ENCODE assay signal across 8 cellular contexts in genomic region chr3:120596116-120596852, GRCh38. TPM values are rescaled to one million over a fixed set of nuclear protein-coding genes. Genes with fewer than 3 reads are reported as not detected.
DNase-seq lines count a peak whose midpoint lies in the region; ATAC-seq and TF ChIP-seq lines count a peak whose summit lies in the region.

Gene NDUFB4, plus strand, starts transcription at chr3:120596336. Its CDS starts 24 bp downstream, at chr3:120596360.

- H3K4me1 Mint-ChIP-seq in progenitor cell of endocrine pancreas (ENCODE audit: low read depth): peaks cover 10% of the 10 kb centered on the region

- H3K27ac Mint-ChIP-seq in progenitor cell of endocrine pancreas: peak within 1 kb of the TSS; percentile 99

- peak; percentile 93 for ATAC-seq in GM18498 (IDR thresholded peaks at IDR 0.05; ENCODE audit: unreplicated experiment)
- ATAC-seq in HG02938 (IDR thresholded peaks at IDR 0.05; ENCODE audit: unreplicated experiment): peak; percentile 94

- no peaks in the 10 kb centered on the region for H3K27me3 Mint-ChIP-seq in progenitor cell of endocrine pancreas

- H3K27ac ChIP-seq in angular gyrus (ENCODE audit: low read depth, low read length): peak within 1 kb of the TSS; percentile 90
- peak within 1 kb of the TSS; percentile 95 for H3K27ac ChIP-seq in left ventricle myocardium inferior (replicated peaks)

- no peaks in the 10 kb centered on the region for H3K9me3 ChIP-seq in left ventricle myocardium inferior (replicated peaks)

- peak within 1 kb of the TSS; percentile 90 for H3K4me3 Mint-ChIP-seq in progenitor cell of endocrine pancreas (ENCODE audit: low read depth)

- H3K36me3 Mint-ChIP-seq in progenitor cell of endocrine pancreas (ENCODE audit: insufficient read depth): peaks cover 5% of the 10 kb centered on the region

- H3K4me3 ChIP-seq in left ventricle myocardium inferior: peak within 1 kb of the TSS; percentile 86

- intact Hi-C loops in left ventricle myocardium inferior (cut with micrococcal nuclease): no loop called here

- peaks cover 54% of the 10 kb centered on the region for H3K4me1 ChIP-seq in left ventricle myocardium inferior

- no peaks in the 10 kb centered on the region for H3K9me3 Mint-ChIP-seq in progenitor cell of endocrine pancreas (ENCODE audit: low read depth)

- DNase-seq in NCI-H187 (lab: John Stamatoyannopoulos, UW) (peak; percentile 93 to 97), T-helper 2 cell (peak; percentile 89 to 98 (median 94)), left ventricle myocardium inferior (peak; percentile 98), progenitor cell of endocrine pancreas (ENCODE audit: low spot score, unreplicated experiment) (peak; percentile 91), ureter (ENCODE audit: low spot score) (peak; percentile 97)

- H3K27me3 ChIP-seq in left ventricle myocardium inferior (ENCODE audit: low read depth): no peaks in the 10 kb centered on the region

- H3K36me3 ChIP-seq in left ventricle myocardium inferior: peaks cover 23% of the 10 kb centered on the region

- TF ChIP-seq CTCF in left ventricle myocardium inferior (IDR thresholded peaks at IDR 0.05; ENCODE audit: borderline replicate concordance): no peak
- TF ChIP-seq CTCF in progenitor cell of endocrine pancreas (IDR thresholded peaks at IDR 0.05; ENCODE audit: unreplicated experiment): no peak

RNA-seq across cellular contexts. Expression of gene NDUFB4, which starts in this region (rescaled TPM):
- total RNA-seq in left ventricle myocardium inferior (556 TPM), progenitor cell of endocrine pancreas (162 and 165 TPM in 2 replicates), ureter (120 TPM)

Comparison
In these comparisons a context has a peak if more than half of its experiments do, and no peak if none do; other contexts are left out.
1. Peak in every context shown above with its lines: DNase-seq, ATAC-seq, H3K4me3 ChIP-seq and H3K27ac ChIP-seq.